Comparison of ENCODE assay signal across 8 cellular contexts in the genomic region with DNA sequence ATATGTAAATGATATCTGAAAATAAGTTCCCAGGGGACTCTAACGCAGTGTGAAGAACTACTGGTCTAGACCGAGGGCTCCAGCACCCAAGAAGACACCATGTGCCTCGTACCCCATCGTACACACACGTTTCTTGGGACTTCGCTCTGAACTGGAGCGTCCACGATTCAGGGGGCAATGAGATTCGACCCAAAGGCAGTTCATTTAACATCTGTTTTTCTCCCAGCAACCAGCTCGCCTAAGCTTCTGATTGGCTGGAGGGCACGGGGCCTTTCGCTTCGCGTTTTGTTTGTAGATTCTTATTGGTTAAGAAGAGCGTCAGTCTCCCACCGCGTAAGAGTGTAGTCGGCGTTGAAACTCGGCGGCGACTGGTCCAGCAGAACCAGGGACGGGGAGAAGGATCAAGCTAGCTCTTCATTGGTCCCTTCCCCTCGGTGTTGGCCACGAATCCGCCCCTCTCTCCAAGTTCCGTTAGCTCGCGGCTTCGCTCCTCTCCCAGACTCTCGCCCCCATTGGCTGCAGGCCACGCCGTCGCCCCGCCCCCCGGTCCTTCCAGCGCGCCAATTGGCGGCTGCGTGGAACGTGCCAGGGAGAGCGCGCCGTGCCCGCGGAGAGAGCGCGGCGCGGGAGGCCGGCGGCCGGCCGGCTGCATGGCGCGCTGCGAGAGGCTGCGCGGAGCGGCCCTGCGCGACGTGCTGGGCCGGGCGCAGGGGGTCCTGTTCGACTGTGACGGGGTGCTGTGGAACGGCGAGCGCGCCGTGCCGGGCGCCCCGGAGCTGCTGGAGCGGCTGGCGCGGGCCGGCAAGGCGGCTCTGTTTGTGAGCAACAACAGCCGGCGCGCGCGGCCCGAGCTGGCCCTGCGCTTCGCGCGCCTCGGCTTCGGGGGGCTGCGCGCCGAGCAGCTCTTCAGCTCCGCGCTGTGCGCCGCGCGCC. TPM values are rescaled to one million over a fixed set of nuclear protein-coding genes. Genes with fewer than 3 reads are reported as not detected.
DNase-seq lines count a peak whose midpoint lies in the region; ATAC-seq and TF ChIP-seq lines count a peak whose summit lies in the region.

Gene PDXP (plus strand): TSS at position 591 of the 933 bp plus-strand sequence. CDS start 60 bp downstream, at position 651.

- 0% methylated on average over 64 of the region's 101 CpGs; no CpG with 5 or more reads in 1 of the 2 donors for WGBS in transverse colon (ENCODE audit: low coverage in 1 of 2), 2 donors

- H3K27ac Mint-ChIP-seq in activated naive CD8-positive, alpha-beta T cell treated with anti-CD3 and anti-CD28 coated beads, Interleukin-2, amount 50 U/mL, for 24 hours = peak within 1 kb of the TSS; percentile 87

- peak within 1 kb of the TSS; percentile 93 for H3K4me2 ChIP-seq in parathyroid adenoma (ENCODE audit: low read length)

- intact Hi-C loops in transverse colon (cut with DNase I; ENCODE audit: low total_unique reads) = no loop called here

- H3K4me1 Mint-ChIP-seq in activated naive CD8-positive, alpha-beta T cell treated with anti-CD3 and anti-CD28 coated beads, Interleukin-2, amount 50 U/mL, for 24 hours = peaks cover 44% of the 10 kb centered on the region

- H3K36me3 Mint-ChIP-seq in activated naive CD8-positive, alpha-beta T cell treated with anti-CD3 and anti-CD28 coated beads, Interleukin-2, amount 50 U/mL, for 24 hours (ENCODE audit: low read depth) = peaks cover 4% of the 10 kb centered on the region

- no peak for TF ChIP-seq CTCF in GM12865 (IDR thresholded peaks at IDR 0.05; ENCODE audit: insufficient read depth, low read depth, low read length, missing control alignments)
- TF ChIP-seq CTCF in cardiac muscle cell (IDR thresholded peaks at IDR 0.05; ENCODE audit: low read depth, low read length) = no peak
- TF ChIP-seq CTCF in parathyroid adenoma (IDR thresholded peaks at IDR 0.05) = no peak
- no peak for TF ChIP-seq CTCF in transverse colon (IDR thresholded peaks at IDR 0.05)

- peak within 1 kb of the TSS; percentile 88 for H3K4me3 Mint-ChIP-seq in activated naive CD8-positive, alpha-beta T cell treated with anti-CD3 and anti-CD28 coated beads, Interleukin-2, amount 50 U/mL, for 24 hours

- TF ChIP-seq POLR2A in transverse colon (IDR thresholded peaks at IDR 0.05) = no peak

- no peaks in the 10 kb centered on the region for H3K27me3 Mint-ChIP-seq in activated naive CD8-positive, alpha-beta T cell treated with anti-CD3 and anti-CD28 coated beads, Interleukin-2, amount 50 U/mL, for 24 hours

- H3K4me1 ChIP-seq in cardiac muscle cell (ENCODE audit: low read depth) (peaks cover 14% of the 10 kb centered on the region), parathyroid adenoma (peaks cover 9% of the 10 kb centered on the region), transverse colon (peaks cover 24 to 68% (median 52%) of the 10 kb centered on the region in 4 donors)

- no peaks in the 10 kb centered on the region for H3K36me3 ChIP-seq in cardiac muscle cell
- no peaks in the 10 kb centered on the region for H3K36me3 ChIP-seq in parathyroid adenoma (ENCODE audit: control insufficient read depth, insufficient read depth, low read length)
- H3K36me3 ChIP-seq in transverse colon = peaks cover 0 to under 1% (median 0%) of the 10 kb centered on the region in 4 donors

- no peaks in the 10 kb centered on the region for H3K79me2 ChIP-seq in parathyroid adenoma

- H3K9me3 ChIP-seq in cardiac muscle cell (ENCODE audit: low read depth) = no peaks in the 10 kb centered on the region
- H3K9me3 ChIP-seq in parathyroid adenoma (ENCODE audit: control insufficient read depth, low read length) = no peaks in the 10 kb centered on the region
- H3K9me3 ChIP-seq in transverse colon = no peaks in the 10 kb centered on the region

- H3K4me3 ChIP-seq in GM12865 (ENCODE audit: low read depth, low read length) (peak within 1 kb of the TSS; percentile 90), cardiac muscle cell (peak within 1 kb of the TSS; percentile 92), parathyroid adenoma (ENCODE audit: low read depth, low read length) (peak within 1 kb of the TSS; percentile 76), transverse colon (peak within 1 kb of the TSS; percentile 60 to 78 (median 69))

- no peaks in the 10 kb centered on the region for H3K27me3 ChIP-seq in cardiac muscle cell
- H3K27me3 ChIP-seq in parathyroid adenoma (ENCODE audit: control insufficient read depth, insufficient read depth, low read length) = no peaks in the 10 kb centered on the region
- H3K27me3 ChIP-seq in transverse colon = no peaks in the 10 kb centered on the region

- no peak for TF ChIP-seq EP300 in transverse colon (IDR thresholded peaks at IDR 0.05; ENCODE audit: low read depth)

- peak within 1 kb of the TSS; percentile 92 for H2AFZ ChIP-seq in parathyroid adenoma

- peak; percentile 85 for ATAC-seq in HG02763 (IDR thresholded peaks at IDR 0.05; ENCODE audit: unreplicated experiment)
- peak; percentile 98 for ATAC-seq in activated naive CD8-positive, alpha-beta T cell treated with anti-CD3 and anti-CD28 coated beads, Interleukin-2, amount 50 U/mL, for 24 hours

- peak; percentile 100 for DNase-seq in GM12865 (ENCODE audit: low read depth)
- DNase-seq in NCI-H1417 treated with DMSO at 0.1 percent for 48 hours (lab: John Stamatoyannopoulos, UW) = peak; percentile 95
- peak; percentile 100 for DNase-seq in SW480 (ENCODE audit: low spot score)
- DNase-seq in activated naive CD8-positive, alpha-beta T cell treated with anti-CD3 and anti-CD28 coated beads, Interleukin-2, amount 50 U/mL, for 24 hours = peak; percentile 99
- DNase-seq in cardiac muscle cell (ENCODE audit: low read depth in 1 of 2, low spot score in 1 of 2) = peak; percentile 100
- DNase-seq in transverse colon = peak; percentile 99

- in situ Hi-C loops in transverse colon (cut with MboI; ENCODE audit: low pct_ligation_motif_present in 1 of 4, low pct_unique_long_range_greater_than_20kb in 1 of 4, low sequenced_read_pairs in 3 of 4) = no loop called here

- H3K27ac ChIP-seq in cardiac muscle cell = peak within 1 kb of the TSS; percentile 80
- H3K27ac ChIP-seq in parathyroid adenoma = peak within 1 kb of the TSS; percentile 69
- H3K27ac ChIP-seq in transverse colon = peak within 1 kb of the TSS; percentile 87 to 93 (median 90)

- no peak within 1 kb of the TSS for H3K9ac ChIP-seq in parathyroid adenoma

- no peaks in the 10 kb centered on the region for H3K9me3 Mint-ChIP-seq in activated naive CD8-positive, alpha-beta T cell treated with anti-CD3 and anti-CD28 coated beads, Interleukin-2, amount 50 U/mL, for 24 hours

RNA-seq across cellular contexts. Expression of gene PDXP, which starts in this region (rescaled TPM):
- total RNA-seq in cardiac muscle cell (48.5 and 62.5 TPM in 2 replicates), transverse colon (100 to 1,000 TPM in 1 of 4 donors, 10 to 100 TPM in 3; 28.9 to 126 (median 50.7) TPM)
- 88.0 and 117 TPM in 2 replicates for polyA plus RNA-seq in cardiac muscle cell

Comparison
In these comparisons a context has a peak if more than half of its experiments do, and no peak if none do; other contexts are left out.
1. Peak in every context shown above with its lines: DNase-seq, ATAC-seq, H3K4me3 ChIP-seq and H3K27ac ChIP-seq.